In the genomic region with DNA sequence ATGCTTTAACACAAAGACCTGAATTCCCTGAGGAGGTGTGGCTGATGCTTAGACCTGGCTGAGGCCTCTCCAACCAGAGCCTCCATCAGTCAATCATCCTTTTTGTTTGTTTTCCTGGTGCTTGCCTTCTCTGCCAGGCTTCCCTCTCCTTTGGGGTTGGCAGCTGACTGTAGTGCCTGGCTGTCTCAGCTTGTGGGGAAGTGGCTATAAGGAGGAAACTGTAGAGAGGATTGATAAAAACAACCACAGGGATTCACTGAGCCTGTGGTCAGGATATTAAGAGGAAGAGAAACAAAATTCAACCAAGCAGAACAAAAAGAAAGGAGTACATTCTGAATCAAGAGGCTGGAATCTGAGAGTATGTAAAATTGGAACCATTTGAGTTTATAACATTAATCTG, we compare ENCODE assay signal across 5 cellular contexts. TPM values are rescaled to one million over a fixed set of nuclear protein-coding genes. Genes with fewer than 3 reads are reported as not detected.
"Had no signal": no experiment of that assay in that cellular context is flagged by ENCODE, and none has a peak within 500 bp of the region (broad histone marks: within the 10 kb centered on the region; RNA-seq: fewer than 3 reads in every experiment).

No MANE protein-coding gene starts in this region.

RNA-seq across cellular contexts. Expression of gene FCGR2B, which starts 4.4 kb away (rescaled TPM):
- total RNA-seq: bronchial epithelial cell, LHCN-M2, NCI-H460 had no signal

RNA-seq across cellular contexts. Expression of gene FCGR3B, which starts 27.5 kb away (rescaled TPM):
- total RNA-seq: activated CD4-positive, alpha-beta memory T cell treated with anti-CD3 and anti-CD28 coated beads, Interleukin-2, amount 10 ng/mL, durations not matched to agents 7 days and 5 days; bronchial epithelial cell; LHCN-M2; NCI-H460 had no signal

RNA-seq across cellular contexts. Expression of gene FCRLA, which starts 48.5 kb away (rescaled TPM):
- total RNA-seq: activated CD4-positive, alpha-beta memory T cell treated with anti-CD3 and anti-CD28 coated beads, Interleukin-2, amount 10 ng/mL, durations not matched to agents 7 days and 5 days; activated CD8-positive, alpha-beta memory T cell treated with anti-CD3 and anti-CD28 coated beads, Interleukin-2, amount 10 ng/mL, durations not matched to agents 7 days and 5 days; LHCN-M2 had no signal
